In genomic region chr7:151028948-151029501, GRCh38 we compare ENCODE assay signal across 8 cellular contexts. TPM values are rescaled to one million over a fixed set of nuclear protein-coding genes. Genes with fewer than 3 reads are reported as not detected.
DNase-seq lines count a peak whose midpoint lies in the region; ATAC-seq and TF ChIP-seq lines count a peak whose summit lies in the region.

No MANE protein-coding gene starts in this region.

- ATAC-seq in body of pancreas, result no peak
- ATAC-seq in lung (ENCODE audit: insufficient read depth, low FRiP score), result no peak
- no peak for ATAC-seq in esophagus mucosa
- no peak for ATAC-seq in GM21447 (IDR thresholded peaks at IDR 0.05; ENCODE audit: unreplicated experiment)

- H3K4me1 ChIP-seq in body of pancreas, result peaks cover 5% of the 10 kb centered on the region
- peaks cover 0 to 2% of the 10 kb centered on the region in 2 donors for H3K4me1 ChIP-seq in lung (ENCODE audit: control insufficient read depth in 2 of 2, insufficient read depth in 2 of 2, low read length in 2 of 2)
- H3K4me1 ChIP-seq in transverse colon, result peaks cover 0 to 19% (median 13%) of the 10 kb centered on the region in 4 donors

- no peak for DNase-seq in activated naive CD4-positive, alpha-beta T cell treated with anti-CD3 and anti-CD28 coated beads, Interleukin-2, amount 10 ng/mL, durations not matched to agents 7 days and 5 days
- DNase-seq in activated naive CD4-positive, alpha-beta T cell treated with anti-CD3 and anti-CD28 coated beads, Interleukin-2, amount 50 U/mL, for 16 hours, result no peak
- no peak for DNase-seq in body of pancreas
- no peak for DNase-seq in lung (ENCODE audit: low spot score)
- DNase-seq in transverse colon, result no peak
- DNase-seq in NCI-H524 (lab: John Stamatoyannopoulos, UW), result no peak

- peaks cover 26% of the 10 kb centered on the region for H3K4me1 Mint-ChIP-seq in activated naive CD4-positive, alpha-beta T cell treated with anti-CD3 and anti-CD28 coated beads, Interleukin-2, amount 10 ng/mL, durations not matched to agents 7 days and 5 days

- H3K9me3 Mint-ChIP-seq in activated naive CD4-positive, alpha-beta T cell treated with anti-CD3 and anti-CD28 coated beads, Interleukin-2, amount 10 ng/mL, durations not matched to agents 7 days and 5 days, result no peaks in the 10 kb centered on the region

- in situ Hi-C loops in transverse colon (cut with MboI; ENCODE audit: low pct_ligation_motif_present in 1 of 4, low pct_unique_long_range_greater_than_20kb in 1 of 4, low sequenced_read_pairs in 3 of 4), result no loop called here

- H3K27ac Mint-ChIP-seq in activated naive CD4-positive, alpha-beta T cell treated with anti-CD3 and anti-CD28 coated beads, Interleukin-2, amount 10 ng/mL, durations not matched to agents 7 days and 5 days, result peak overlapping the region; percentile 91

- CTCF ChIA-PET in activated naive CD4-positive, alpha-beta T cell treated with anti-CD3 and anti-CD28 coated beads, Interleukin-2, amount 10 ng/mL, durations not matched to agents 7 days and 5 days (lab: Charles Lee), result interaction anchor here (0.6 to 2.5 kb wide), 8 partner anchors 10 to 275 kb away, joined by 3 to 9 read pairs (median 5); no protein-coding TSS in a partner anchor

- WGBS in body of pancreas, 2 donors, result 33 to 42% methylated on average over 14 to 17 of the region's 17 CpGs
- WGBS in lung, 2 donors, result 61 to 73% methylated on average over 17 of the region's 17 CpGs
- WGBS in transverse colon (ENCODE audit: low coverage in 1 of 2), 2 donors, result 62 to 66% methylated on average over 10 to 17 of the region's 17 CpGs

- no peaks in the 10 kb centered on the region for H3K27me3 ChIP-seq in body of pancreas
- no peaks in the 10 kb centered on the region for H3K27me3 ChIP-seq in lung (ENCODE audit: control insufficient read depth, insufficient read depth)
- no peaks in the 10 kb centered on the region for H3K27me3 ChIP-seq in transverse colon

- peak overlapping the region in 1 of 2 donors; percentile 68 for H3K4me3 ChIP-seq in body of pancreas
- H3K4me3 ChIP-seq in lung, result peak overlapping the region; percentile 69
- peak overlapping the region; percentile 53 to 86 (median 74) for H3K4me3 ChIP-seq in transverse colon

- intact Hi-C loops in body of pancreas (cut with DNase I) (no loop called here), transverse colon (cut with DNase I; ENCODE audit: low total_unique reads) (no loop called here)

- H3K9me3 ChIP-seq in body of pancreas (no peaks in the 10 kb centered on the region), lung (ENCODE audit: control insufficient read depth in 2 of 2, insufficient read depth in 1 of 2, low read length in 1 of 2) (no peaks in the 10 kb centered on the region), transverse colon (no peaks in the 10 kb centered on the region)

- TF ChIP-seq POLR2A in body of pancreas (IDR thresholded peaks at IDR 0.05), result no peak
- no peak for TF ChIP-seq POLR2A in transverse colon (IDR thresholded peaks at IDR 0.05)

- peak overlapping the region; percentile 93 for H3K4me3 Mint-ChIP-seq in activated naive CD4-positive, alpha-beta T cell treated with anti-CD3 and anti-CD28 coated beads, Interleukin-2, amount 10 ng/mL, durations not matched to agents 7 days and 5 days

- no peaks in the 10 kb centered on the region for H3K36me3 ChIP-seq in body of pancreas (replicated peaks in 1 of 2; ENCODE audit: insufficient read depth in 1 of 2, low read depth in 2 of 2)
- peaks cover 0 to 8% of the 10 kb centered on the region in 2 donors for H3K36me3 ChIP-seq in lung (ENCODE audit: control insufficient read depth in 2 of 2, insufficient read depth in 2 of 2, low read length in 2 of 2)
- H3K36me3 ChIP-seq in transverse colon, result no peaks in the 10 kb centered on the region

- peaks cover 22% of the 10 kb centered on the region for H3K27me3 Mint-ChIP-seq in activated naive CD4-positive, alpha-beta T cell treated with anti-CD3 and anti-CD28 coated beads, Interleukin-2, amount 10 ng/mL, durations not matched to agents 7 days and 5 days

- H3K27ac ChIP-seq in body of pancreas (peak overlapping the region; percentile 66 to 89 (median 78)), lung (ENCODE audit: low read depth in 1 of 2, low read length in 1 of 2) (peak overlapping the region; percentile 54 to 75), transverse colon (peak overlapping the region; percentile 76 to 93 (median 88))

- peaks cover 4% of the 10 kb centered on the region for H3K36me3 Mint-ChIP-seq in activated naive CD4-positive, alpha-beta T cell treated with anti-CD3 and anti-CD28 coated beads, Interleukin-2, amount 10 ng/mL, durations not matched to agents 7 days and 5 days

- no peak for TF ChIP-seq EP300 in transverse colon (IDR thresholded peaks at IDR 0.05; ENCODE audit: low read depth)

- TF ChIP-seq CTCF in body of pancreas (IDR thresholded peaks at IDR 0.05), result no peak
- no peak for TF ChIP-seq CTCF in lung (IDR thresholded peaks at IDR 0.05; ENCODE audit: control extremely low read depth, extremely low read depth)
- peak in 1 of 5 experiments; percentile 8 for TF ChIP-seq CTCF in transverse colon (IDR thresholded peaks at IDR 0.05)

RNA-seq across cellular contexts. Expression of gene ABCB8, which starts 0.8 kb away (rescaled TPM):
- 10 to 100 TPM in 1 of 2 donors, 1 to 10 TPM in 1; 8.8 to 39.6 TPM for total RNA-seq in body of pancreas
- 10 to 100 TPM; 21.8 to 61.5 TPM for total RNA-seq in lung
- polyA plus RNA-seq in lung, result 10 to 100 TPM; 28.7 to 28.9 TPM
- 10 to 100 TPM; 33.3 to 76.4 (median 51.4) TPM for total RNA-seq in transverse colon
- total RNA-seq in esophagus mucosa, result 25.1 TPM

RNA-seq across cellular contexts. Expression of gene ATG9B, which starts 4.7 kb away (rescaled TPM):
- total RNA-seq in body of pancreas (not detected), lung (1 to 10 TPM; 1.1 to 2.8 TPM), transverse colon (1 to 10 TPM in 1 of 4 donors, not detected in 3; 1.1 TPM), esophagus mucosa (16.7 TPM)
- 1 to 10 TPM in 1 of 2 donors, under 1 TPM in 1; 0.78 to 1.8 TPM for polyA plus RNA-seq in lung

RNA-seq across cellular contexts. Expression of gene ASIC3, which starts 19.3 kb away (rescaled TPM):
- total RNA-seq in body of pancreas, result 1 to 10 TPM in 1 of 2 donors, under 1 TPM in 1; 0.78 to 1.3 TPM
- 1 to 10 TPM in 1 of 2 donors, under 1 TPM in 1; 0.37 to 3.9 TPM for total RNA-seq in lung
- polyA plus RNA-seq in lung, result 1 to 10 TPM; 1.6 to 3.2 TPM
- 1 to 10 TPM; 2.6 to 4.3 (median 3.1) TPM for total RNA-seq in transverse colon
- 0.52 TPM for total RNA-seq in esophagus mucosa

RNA-seq across cellular contexts. Expression of gene CDK5, which starts 28.7 kb away (rescaled TPM):
- total RNA-seq in body of pancreas, result 1 to 10 TPM; 2.3 to 6.3 TPM
- total RNA-seq in lung, result 10 to 100 TPM in 1 of 2 donors, 1 to 10 TPM in 1; 6.8 to 17.3 TPM
- 10 to 100 TPM in 1 of 2 donors, 1 to 10 TPM in 1; 6.9 to 11.5 TPM for polyA plus RNA-seq in lung
- total RNA-seq in transverse colon, result 10 to 100 TPM in 3 of 4 donors, 1 to 10 TPM in 1; 1.1 to 33.8 (median 10.7) TPM
- 11.4 TPM for total RNA-seq in esophagus mucosa

RNA-seq across cellular contexts. Expression of gene SLC4A2, which starts 30.4 kb away (rescaled TPM):
- total RNA-seq in body of pancreas (100 to 1,000 TPM in 1 of 2 donors, 10 to 100 TPM in 1; 50.1 to 147 TPM), lung (100 to 1,000 TPM in 1 of 2 donors, 10 to 100 TPM in 1; 66.3 to 173 TPM), transverse colon (100 to 1,000 TPM in 2 of 4 donors, 10 to 100 TPM in 2; 61.7 to 464 (median 83.2) TPM), esophagus mucosa (35.9 TPM)
- polyA plus RNA-seq in lung, result 100 to 1,000 TPM in 1 of 2 donors, 10 to 100 TPM in 1; 96.7 to 144 TPM
